Comparison of ENCODE assay signal across 1 cellular context in the genomic region with DNA sequence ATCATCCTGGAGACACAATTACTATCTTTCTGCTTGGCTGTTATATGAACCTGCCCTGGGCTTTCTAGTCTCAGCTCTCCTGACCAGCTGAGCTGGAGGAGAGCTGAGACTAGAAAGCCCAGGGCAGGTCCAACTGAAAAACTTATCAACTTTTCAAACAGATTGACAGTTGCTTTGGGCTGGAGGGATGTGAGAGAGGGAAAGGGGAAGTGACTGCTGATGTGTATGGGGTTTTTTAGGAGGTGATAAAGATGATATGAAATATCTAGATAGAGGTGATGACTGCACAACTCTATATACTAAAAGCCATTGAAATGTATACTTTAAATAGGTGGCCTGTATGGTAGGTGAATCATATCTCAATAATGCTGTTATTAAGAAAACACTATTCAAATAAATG.
TF ChIP-seq lines count a peak whose summit lies in the region.

No MANE protein-coding gene starts in this region.

TF ChIP-seq in GM23338, 12 proteins besides CTCF, POLR2A, EP300 and RAD21 (continued from another document):
- TF ChIP-seq REST (IDR thresholded peaks at IDR 0.05; ENCODE audit: unreplicated experiment) = no peak
TF ChIP-seq in GM23338: peak in this region for 0.
